In the genomic region with DNA sequence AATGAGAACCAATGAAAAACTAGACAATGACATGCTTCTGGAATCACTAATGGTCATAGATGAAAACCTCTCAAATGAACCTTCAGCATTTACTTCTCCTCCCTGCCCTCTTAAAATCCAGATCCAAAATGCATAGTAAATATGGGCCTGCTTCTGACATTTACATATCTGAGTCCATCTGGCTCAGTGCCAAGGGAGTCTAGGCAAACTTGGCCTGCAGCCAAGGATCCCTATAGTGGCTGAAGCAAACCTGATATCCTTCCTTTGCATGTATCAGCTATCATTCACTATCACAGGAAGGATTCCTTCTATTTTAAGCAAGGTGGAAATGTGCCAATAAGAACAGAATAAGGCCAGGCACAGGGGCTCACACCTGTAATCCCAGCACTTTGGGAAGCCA, we compare ENCODE assay signal across 1 cellular context.
TF ChIP-seq lines count a peak whose summit lies in the region.

No MANE protein-coding gene starts in this region.

TF ChIP-seq in HEK293, 187 proteins besides CTCF, POLR2A, EP300 and RAD21 (continued from another document):
- no peak for TF ChIP-seq ZNF776 (tag by site-specific recombination; IDR thresholded peaks at IDR 0.05; ENCODE audit: borderline replicate concordance)
- TF ChIP-seq, protein P1, sequence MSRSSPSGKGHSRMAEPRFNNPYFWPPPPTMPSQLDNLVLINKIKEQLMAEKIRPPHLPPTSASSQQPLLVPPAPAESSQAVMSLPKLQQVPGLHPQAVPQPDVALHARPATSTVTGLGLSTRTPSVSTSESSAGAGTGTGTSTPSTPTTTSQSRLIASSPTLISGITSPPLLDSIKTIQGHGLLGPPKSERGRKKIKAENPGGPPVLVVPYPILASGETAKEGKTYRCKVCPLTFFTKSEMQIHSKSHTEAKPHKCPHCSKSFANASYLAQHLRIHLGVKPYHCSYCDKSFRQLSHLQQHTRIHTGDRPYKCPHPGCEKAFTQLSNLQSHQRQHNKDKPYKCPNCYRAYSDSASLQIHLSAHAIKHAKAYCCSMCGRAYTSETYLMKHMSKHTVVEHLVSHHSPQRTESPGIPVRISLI (tag by site-specific recombination; IDR thresholded peaks at IDR 0.05) = no peak
- no peak for TF ChIP-seq ZNF701 (tag by site-specific recombination; IDR thresholded peaks at IDR 0.05)
- TF ChIP-seq ZNF629 (tag by site-specific recombination; IDR thresholded peaks at IDR 0.05) = no peak
- no peak for TF ChIP-seq ZNF292 (tag by site-specific recombination; IDR thresholded peaks at IDR 0.05; ENCODE audit: borderline replicate concordance, low read depth)
- TF ChIP-seq ZNF404 (tag by site-specific recombination; IDR thresholded peaks at IDR 0.05) = no peak
- TF ChIP-seq ZNF416 (tag by site-specific recombination; IDR thresholded peaks at IDR 0.05) = no peak
- no peak for TF ChIP-seq SCRT2 (tag by site-specific recombination; IDR thresholded peaks at IDR 0.05)
- no peak for TF ChIP-seq ZEB2 (tag by site-specific recombination; IDR thresholded peaks at IDR 0.05)
- TF ChIP-seq, protein P2, sequence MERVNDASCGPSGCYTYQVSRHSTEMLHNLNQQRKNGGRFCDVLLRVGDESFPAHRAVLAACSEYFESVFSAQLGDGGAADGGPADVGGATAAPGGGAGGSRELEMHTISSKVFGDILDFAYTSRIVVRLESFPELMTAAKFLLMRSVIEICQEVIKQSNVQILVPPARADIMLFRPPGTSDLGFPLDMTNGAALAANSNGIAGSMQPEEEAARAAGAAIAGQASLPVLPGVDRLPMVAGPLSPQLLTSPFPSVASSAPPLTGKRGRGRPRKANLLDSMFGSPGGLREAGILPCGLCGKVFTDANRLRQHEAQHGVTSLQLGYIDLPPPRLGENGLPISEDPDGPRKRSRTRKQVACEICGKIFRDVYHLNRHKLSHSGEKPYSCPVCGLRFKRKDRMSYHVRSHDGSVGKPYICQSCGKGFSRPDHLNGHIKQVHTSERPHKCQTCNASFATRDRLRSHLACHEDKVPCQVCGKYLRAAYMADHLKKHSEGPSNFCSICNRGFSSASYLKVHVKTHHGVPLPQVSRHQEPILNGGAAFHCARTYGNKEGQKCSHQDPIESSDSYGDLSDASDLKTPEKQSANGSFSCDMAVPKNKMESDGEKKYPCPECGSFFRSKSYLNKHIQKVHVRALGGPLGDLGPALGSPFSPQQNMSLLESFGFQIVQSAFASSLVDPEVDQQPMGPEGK (tag by site-specific recombination; IDR thresholded peaks at IDR 0.05) = no peak
- TF ChIP-seq, protein P3, sequence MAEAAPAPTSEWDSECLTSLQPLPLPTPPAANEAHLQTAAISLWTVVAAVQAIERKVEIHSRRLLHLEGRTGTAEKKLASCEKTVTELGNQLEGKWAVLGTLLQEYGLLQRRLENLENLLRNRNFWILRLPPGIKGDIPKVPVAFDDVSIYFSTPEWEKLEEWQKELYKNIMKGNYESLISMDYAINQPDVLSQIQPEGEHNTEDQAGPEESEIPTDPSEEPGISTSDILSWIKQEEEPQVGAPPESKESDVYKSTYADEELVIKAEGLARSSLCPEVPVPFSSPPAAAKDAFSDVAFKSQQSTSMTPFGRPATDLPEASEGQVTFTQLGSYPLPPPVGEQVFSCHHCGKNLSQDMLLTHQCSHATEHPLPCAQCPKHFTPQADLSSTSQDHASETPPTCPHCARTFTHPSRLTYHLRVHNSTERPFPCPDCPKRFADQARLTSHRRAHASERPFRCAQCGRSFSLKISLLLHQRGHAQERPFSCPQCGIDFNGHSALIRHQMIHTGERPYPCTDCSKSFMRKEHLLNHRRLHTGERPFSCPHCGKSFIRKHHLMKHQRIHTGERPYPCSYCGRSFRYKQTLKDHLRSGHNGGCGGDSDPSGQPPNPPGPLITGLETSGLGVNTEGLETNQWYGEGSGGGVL (tag by site-specific recombination; IDR thresholded peaks at IDR 0.05) = no peak
- TF ChIP-seq ZNF670 (tag by site-specific recombination; IDR thresholded peaks at IDR 0.05; ENCODE audit: low read depth) = no peak
- TF ChIP-seq, protein P4, sequence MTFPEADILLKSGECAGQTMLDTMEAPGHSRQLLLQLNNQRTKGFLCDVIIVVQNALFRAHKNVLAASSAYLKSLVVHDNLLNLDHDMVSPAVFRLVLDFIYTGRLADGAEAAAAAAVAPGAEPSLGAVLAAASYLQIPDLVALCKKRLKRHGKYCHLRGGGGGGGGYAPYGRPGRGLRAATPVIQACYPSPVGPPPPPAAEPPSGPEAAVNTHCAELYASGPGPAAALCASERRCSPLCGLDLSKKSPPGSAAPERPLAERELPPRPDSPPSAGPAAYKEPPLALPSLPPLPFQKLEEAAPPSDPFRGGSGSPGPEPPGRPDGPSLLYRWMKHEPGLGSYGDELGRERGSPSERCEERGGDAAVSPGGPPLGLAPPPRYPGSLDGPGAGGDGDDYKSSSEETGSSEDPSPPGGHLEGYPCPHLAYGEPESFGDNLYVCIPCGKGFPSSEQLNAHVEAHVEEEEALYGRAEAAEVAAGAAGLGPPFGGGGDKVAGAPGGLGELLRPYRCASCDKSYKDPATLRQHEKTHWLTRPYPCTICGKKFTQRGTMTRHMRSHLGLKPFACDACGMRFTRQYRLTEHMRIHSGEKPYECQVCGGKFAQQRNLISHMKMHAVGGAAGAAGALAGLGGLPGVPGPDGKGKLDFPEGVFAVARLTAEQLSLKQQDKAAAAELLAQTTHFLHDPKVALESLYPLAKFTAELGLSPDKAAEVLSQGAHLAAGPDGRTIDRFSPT (tag by site-specific recombination; IDR thresholded peaks at IDR 0.05) = no peak
- peak; percentile 69; the same call in 1 of the 2 replicates for TF ChIP-seq ZNF660 (tag by site-specific recombination; IDR thresholded peaks at IDR 0.05)
- no peak for TF ChIP-seq ZNF777 (tag by site-specific recombination; IDR thresholded peaks at IDR 0.05; ENCODE audit: borderline replicate concordance)
- no peak for TF ChIP-seq ZNF112 (tag by site-specific recombination; IDR thresholded peaks at IDR 0.05)
- TF ChIP-seq ZSCAN23 (tag by site-specific recombination; IDR thresholded peaks at IDR 0.05) = no peak
- TF ChIP-seq SP2 (tag by site-specific recombination; IDR thresholded peaks at IDR 0.05) = no peak
- no peak for TF ChIP-seq ZNF19 (tag by site-specific recombination; IDR thresholded peaks at IDR 0.05; ENCODE audit: low read depth)
- no peak for TF ChIP-seq ZBTB48 (tag by site-specific recombination; IDR thresholded peaks at IDR 0.05)
- 0 out of 2 replicates have a peak, but pooled peaks have one; percentile 52 for TF ChIP-seq ZNF544 (tag by site-specific recombination; IDR thresholded peaks at IDR 0.05)
